Comparison of ENCODE assay signal across 28 cellular contexts in the genomic region with DNA sequence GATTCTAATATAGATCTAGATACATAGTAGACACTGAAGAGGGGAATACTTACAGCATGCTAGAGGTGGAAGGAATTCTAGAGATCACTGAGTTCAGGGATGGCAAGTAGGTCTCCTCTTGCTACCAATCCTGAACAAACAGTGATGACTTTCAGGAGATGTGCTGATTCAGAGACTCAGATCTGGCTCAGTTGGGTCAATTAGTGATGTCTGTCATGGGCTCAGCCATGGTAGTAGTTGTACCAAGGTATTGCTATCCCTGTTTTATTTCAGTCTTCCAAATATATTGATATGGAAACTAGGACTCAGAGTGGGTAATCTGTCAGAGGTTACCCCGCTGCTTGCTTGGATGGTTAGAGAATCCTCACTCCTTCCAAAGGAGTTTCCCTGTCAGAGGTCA. TPM values are rescaled to one million over a fixed set of nuclear protein-coding genes. Genes with fewer than 3 reads are reported as not detected.
"Had no signal": no experiment of that assay in that cellular context is flagged by ENCODE, and none has a peak within 500 bp of the region (broad histone marks: within the 10 kb centered on the region; RNA-seq: fewer than 3 reads in every experiment).

No MANE protein-coding gene starts in this region.

- H3K9me3 ChIP-seq: breast epithelium, esophagus squamous epithelium, gastrocnemius medialis, psoas muscle, spleen, suprapubic skin, tibial artery had no signal

- ATAC-seq: gastrocnemius medialis, left ventricle myocardium superior, psoas muscle had no signal

- H3K27me3 Mint-ChIP-seq: activated CD4-positive, alpha-beta memory T cell treated with anti-CD3 and anti-CD28 coated beads, Interleukin-2, amount 10 ng/mL, durations not matched to agents 7 days and 5 days; activated CD4-positive, alpha-beta T cell treated with anti-CD3 and anti-CD28 coated beads, Interleukin-2, amount 10 ng/mL, durations not matched to agents 7 days and 5 days; activated T-cell treated with anti-CD3 and anti-CD28 coated beads, Interleukin-2, amount 50 U/mL, for 24 hours had no signal

- H3K36me3 ChIP-seq: breast epithelium, esophagus squamous epithelium, gastrocnemius medialis, spleen, suprapubic skin, tibial artery had no signal

- FAIRE-seq: colon had no signal

- H3K9ac ChIP-seq: parathyroid adenoma had no signal

- H3K9me3 Mint-ChIP-seq: activated CD4-positive, alpha-beta memory T cell treated with anti-CD3 and anti-CD28 coated beads, Interleukin-2, amount 10 ng/mL, durations not matched to agents 7 days and 5 days; activated CD4-positive, alpha-beta T cell treated with anti-CD3 and anti-CD28 coated beads, Interleukin-2, amount 10 ng/mL, durations not matched to agents 7 days and 5 days; activated naive CD4-positive, alpha-beta T cell treated with anti-CD3 and anti-CD28 coated beads, Interleukin-2, amount 10 ng/mL, durations not matched to agents 7 days and 5 days; activated naive CD8-positive, alpha-beta T cell treated with anti-CD3 and anti-CD28 coated beads, Interleukin-2, amount 10 ng/mL, durations not matched to agents 7 days and 5 days; activated T-cell treated with anti-CD3 and anti-CD28 coated beads, Interleukin-2, amount 50 U/mL, for 24 hours; naive B cell had no signal

- H3K4me1 Mint-ChIP-seq: activated CD4-positive, alpha-beta memory T cell treated with anti-CD3 and anti-CD28 coated beads, Interleukin-2, amount 10 ng/mL, durations not matched to agents 7 days and 5 days; activated CD4-positive, alpha-beta T cell treated with anti-CD3 and anti-CD28 coated beads, Interleukin-2, amount 10 ng/mL, durations not matched to agents 7 days and 5 days; activated naive CD4-positive, alpha-beta T cell treated with anti-CD3 and anti-CD28 coated beads, Interleukin-2, amount 10 ng/mL, durations not matched to agents 7 days and 5 days; activated naive CD8-positive, alpha-beta T cell treated with anti-CD3 and anti-CD28 coated beads, Interleukin-2, amount 10 ng/mL, durations not matched to agents 7 days and 5 days; naive B cell had no signal

- H3K27me3 ChIP-seq: breast epithelium, esophagus squamous epithelium, gastrocnemius medialis, tibial artery had no signal

- H3K36me3 Mint-ChIP-seq: activated naive CD4-positive, alpha-beta T cell treated with anti-CD3 and anti-CD28 coated beads, Interleukin-2, amount 10 ng/mL, durations not matched to agents 7 days and 5 days; activated naive CD8-positive, alpha-beta T cell treated with anti-CD3 and anti-CD28 coated beads, Interleukin-2, amount 10 ng/mL, durations not matched to agents 7 days and 5 days; naive B cell had no signal

- H3K27ac Mint-ChIP-seq: activated CD4-positive, alpha-beta memory T cell treated with anti-CD3 and anti-CD28 coated beads, Interleukin-2, amount 10 ng/mL, durations not matched to agents 7 days and 5 days; activated CD4-positive, alpha-beta T cell treated with anti-CD3 and anti-CD28 coated beads, Interleukin-2, amount 10 ng/mL, durations not matched to agents 7 days and 5 days; activated naive CD4-positive, alpha-beta T cell treated with anti-CD3 and anti-CD28 coated beads, Interleukin-2, amount 10 ng/mL, durations not matched to agents 7 days and 5 days; activated naive CD8-positive, alpha-beta T cell treated with anti-CD3 and anti-CD28 coated beads, Interleukin-2, amount 10 ng/mL, durations not matched to agents 7 days and 5 days; activated T-cell treated with anti-CD3 and anti-CD28 coated beads, Interleukin-2, amount 50 U/mL, for 24 hours; naive B cell had no signal

- H3K4me3 Mint-ChIP-seq: activated CD4-positive, alpha-beta memory T cell treated with anti-CD3 and anti-CD28 coated beads, Interleukin-2, amount 10 ng/mL, durations not matched to agents 7 days and 5 days; activated CD4-positive, alpha-beta T cell treated with anti-CD3 and anti-CD28 coated beads, Interleukin-2, amount 10 ng/mL, durations not matched to agents 7 days and 5 days; activated naive CD4-positive, alpha-beta T cell treated with anti-CD3 and anti-CD28 coated beads, Interleukin-2, amount 10 ng/mL, durations not matched to agents 7 days and 5 days; activated naive CD8-positive, alpha-beta T cell treated with anti-CD3 and anti-CD28 coated beads, Interleukin-2, amount 10 ng/mL, durations not matched to agents 7 days and 5 days; activated T-cell treated with anti-CD3 and anti-CD28 coated beads, Interleukin-2, amount 50 U/mL, for 24 hours; naive B cell had no signal

- H3K27ac ChIP-seq: breast epithelium, epithelial cell of prostate, gastrocnemius medialis, parathyroid adenoma, psoas muscle, spleen, suprapubic skin, tibial artery had no signal

- H2AFZ ChIP-seq: parathyroid adenoma had no signal

- DNase-seq: activated CD4-positive, alpha-beta memory T cell treated with anti-CD3 and anti-CD28 coated beads, Interleukin-2, amount 10 ng/mL, durations not matched to agents 7 days and 5 days; activated CD4-positive, alpha-beta T cell treated with anti-CD3 and anti-CD28 coated beads for 1 hour; activated CD4-positive, alpha-beta T cell treated with anti-CD3 and anti-CD28 coated beads, Interleukin-2, amount 10 ng/mL, durations not matched to agents 7 days and 5 days; activated CD8-positive, alpha-beta memory T cell treated with anti-CD3 and anti-CD28 coated beads, Interleukin-2, amount 50 U/mL, for 48 hours; activated gamma-delta T cell; activated naive CD4-positive, alpha-beta T cell treated with anti-CD3 and anti-CD28 coated beads, Interleukin-2, amount 10 ng/mL, durations not matched to agents 7 days and 5 days; activated naive CD8-positive, alpha-beta T cell treated with anti-CD3 and anti-CD28 coated beads, Interleukin-2, amount 10 ng/mL, durations not matched to agents 7 days and 5 days; activated T-cell treated with anti-CD3 and anti-CD28 coated beads, Interleukin-2, amount 50 U/mL, for 24 hours; amniotic stem cell; dermis blood vessel endothelial cell; effector CD4-positive, alpha-beta T cell; esophagus squamous epithelium; gastrocnemius medialis; glutamatergic neuron; islet precursor cell; left ventricle myocardium superior; naive B cell; nucleus accumbens; spleen; stimulated activated naive CD4-positive, alpha-beta T cell; T-helper 2 cell; tibial artery had no signal

- H3K4me3 ChIP-seq: breast epithelium, esophagus squamous epithelium, gastrocnemius medialis, psoas muscle, spleen, suprapubic skin, tibial artery had no signal

- H3K79me2 ChIP-seq: parathyroid adenoma had no signal

RNA-seq across cellular contexts. Expression of gene UNC5B, which starts 38.5 kb away (rescaled TPM):
- total RNA-seq: activated CD4-positive, alpha-beta memory T cell treated with anti-CD3 and anti-CD28 coated beads, Interleukin-2, amount 10 ng/mL, durations not matched to agents 7 days and 5 days; activated CD4-positive, alpha-beta T cell treated with anti-CD3 and anti-CD28 coated beads, Interleukin-2, amount 10 ng/mL, durations not matched to agents 7 days and 5 days had no signal
